Comparison of ENCODE assay signal across 8 cellular contexts in genomic region chr2:162318280-162319222, GRCh38. TPM values are rescaled to one million over a fixed set of nuclear protein-coding genes. Genes with fewer than 3 reads are reported as not detected.
DNase-seq lines count a peak whose midpoint lies in the region; ATAC-seq, FAIRE-seq and TF ChIP-seq lines count a peak whose summit lies in the region.

Gene IFIH1, minus strand, starts transcription at chr2:162318684. Its CDS starts 377 bp downstream, at chr2:162318307.

- H3K27ac ChIP-seq in neutrophil = peak within 1 kb of the TSS; percentile 99
- H3K27ac ChIP-seq in substantia nigra (ENCODE audit: low read depth, low read length, poor library complexity, severe bottlenecking) = peak within 1 kb of the TSS; percentile 83

- H3K9me3 ChIP-seq in neutrophil = no peaks in the 10 kb centered on the region

- H3K27me3 ChIP-seq in neutrophil = no peaks in the 10 kb centered on the region

- no peak for FAIRE-seq in frontal cortex (lab: Jason Lieb, UNC)

- peaks cover 28 to 33% of the 10 kb centered on the region in 2 experiments for H3K4me1 ChIP-seq in neutrophil (ENCODE audit: control insufficient read depth in 1 of 2, insufficient read depth in 1 of 2, low read depth in 1 of 2, low read length in 1 of 2)

- H3K36me3 ChIP-seq in neutrophil = no peaks in the 10 kb centered on the region

- H3K4me3 ChIP-seq in neutrophil (ENCODE audit: low read depth in 1 of 2, low read length in 1 of 2) = peak within 1 kb of the TSS; percentile 68 to 92

- TF ChIP-seq CTCF in neutrophil (IDR thresholded peaks at IDR 0.05) = no peak

- peak; percentile 91 for DNase-seq in EH (ENCODE audit: low read depth)
- peak; percentile 90 for DNase-seq in KG1 (lab: John Stamatoyannopoulos, UW)
- DNase-seq in SK-N-DZ (ENCODE audit: low spot score) = peak; percentile 29
- DNase-seq in activated naive CD4-positive, alpha-beta T cell treated with Interleukin-2 at 50 U/mL for 16 hours = peak; percentile 79
- DNase-seq in frontal cortex (ENCODE audit: low spot score in 2 of 2) = peak; percentile 81
- DNase-seq in substantia nigra (lab: John Stamatoyannopoulos, UW) = peak in 47 of 49 donors; percentile 12 to 83 (median 52)

- ATAC-seq in GM21723 (IDR thresholded peaks at IDR 0.05; ENCODE audit: unreplicated experiment) = peak; percentile 79

RNA-seq across cellular contexts. Expression of gene IFIH1, which starts in this region (rescaled TPM):
- polyA plus RNA-seq in SK-N-DZ (2014; cell fraction: cytosol; rRNA removed) = 1.0 TPM in 1 of 2 replicates, not detected in the other
- polyA plus RNA-seq in SK-N-DZ (2014; cell fraction: nucleus; rRNA removed) = not detected in 2 replicates
- 2.0 TPM for total RNA-seq in frontal cortex

Comparison
In these comparisons a context has a peak if more than half of its experiments do, and no peak if none do; other contexts are left out.
1. Peak in every context shown above with its lines: DNase-seq, ATAC-seq, H3K4me3 ChIP-seq and H3K27ac ChIP-seq.
2. DNase-seq: peak in every context shown above with its lines; median percentile 91 in EH; 90 in KG1; 81 in frontal cortex; 79 in activated naive CD4-positive, alpha-beta T cell treated with Interleukin-2 at 50 U/mL for 16 hours; 52 in substantia nigra; 29 in SK-N-DZ.